ENCODE assay signal across 23 cellular contexts in genomic region chr12:105433804-105434203, GRCh38.
DNase-seq lines count a peak whose midpoint lies in the region; ATAC-seq, FAIRE-seq and TF ChIP-seq lines count a peak whose summit lies in the region.
"Had no signal": no experiment of that assay in that cellular context is flagged by ENCODE, and none has a peak within 500 bp of the region (broad histone marks: within the 10 kb centered on the region; RNA-seq: fewer than 3 reads in every experiment).

No MANE protein-coding gene starts in this region.

- CTCF ChIA-PET in PC-3 (lab: Charles Lee) = interaction anchor here (0.6 kb wide), 1 partner anchor 30 kb away, joined by 3 read pairs; no protein-coding TSS in a partner anchor

- no peak overlapping the region for H3K4me3 Mint-ChIP-seq in activated T-cell treated with anti-CD3 and anti-CD28 coated beads, Interleukin-2, amount 50 U/mL, for 24 hours
- H3K4me3 Mint-ChIP-seq: activated CD4-positive, alpha-beta T cell treated with anti-CD3 and anti-CD28 coated beads, Interleukin-2, amount 10 ng/mL, durations not matched to agents 24 days and 14 days; activated naive CD8-positive, alpha-beta T cell treated with anti-CD3 and anti-CD28 coated beads, Interleukin-2, amount 10 ng/mL, durations not matched to agents 7 days and 5 days; CD4-positive, alpha-beta T cell; H9; mesothelial cell of epicardium; natural killer cell treated with Interleukin-12 subunit alpha and Interleukin-12 subunit beta and Interleukin-15 and Interleukin-18, amount 100 ng/mL, for 72 hours had no signal

- BruUV-seq in PC-3 (replicated peaks; lab: Mats Ljungman, UMichigan) = no TSS peak

- no peak overlapping the region for H3K4me3 ChIP-seq in PC-3 (ENCODE audit: low read length)
- no peak overlapping the region for H3K4me3 ChIP-seq in bronchial epithelial cell (ENCODE audit: low read depth, low read length)
- H3K4me3 ChIP-seq: dorsolateral prefrontal cortex, transverse colon had no signal

- H2AFZ ChIP-seq in PC-3 (ENCODE audit: low read length) = no peak overlapping the region

- H4K20me1 ChIP-seq in PC-3 (ENCODE audit: low read length) = no peaks in the 10 kb centered on the region

- no peaks in the 10 kb centered on the region for H3K9me3 Mint-ChIP-seq in activated T-cell treated with anti-CD3 and anti-CD28 coated beads, Interleukin-2, amount 50 U/mL, for 24 hours
- H3K9me3 Mint-ChIP-seq: activated CD4-positive, alpha-beta T cell treated with anti-CD3 and anti-CD28 coated beads, Interleukin-2, amount 10 ng/mL, durations not matched to agents 24 days and 14 days; CD4-positive, alpha-beta T cell; natural killer cell treated with Interleukin-12 subunit alpha and Interleukin-12 subunit beta and Interleukin-15 and Interleukin-18, amount 100 ng/mL, for 72 hours had no signal

- POLR2A ChIA-PET in PC-3 (lab: Charles Lee; ENCODE audit: unreplicated experiment) = no interaction called here

- H3K79me2 ChIP-seq in PC-3 (ENCODE audit: low read length) = no peaks in the 10 kb centered on the region

- H3K36me3 ChIP-seq in PC-3 (ENCODE audit: low read depth, low read length) (no peaks in the 10 kb centered on the region), bronchial epithelial cell (ENCODE audit: control insufficient read depth, insufficient read depth, low read length) (no peaks in the 10 kb centered on the region)
- H3K36me3 ChIP-seq: transverse colon had no signal

- peak; percentile 38 for ATAC-seq in PC-3
- ATAC-seq: left lobe of liver; natural killer cell treated with Interleukin-12 subunit alpha and Interleukin-12 subunit beta and Interleukin-15 and Interleukin-18, amount 100 ng/mL, for 72 hours; stimulated activated naive CD8-positive, alpha-beta T cell treated with anti-CD3 and anti-CD28 coated beads, Interleukin-15, Interleukin-2, amounts not matched to agents 100 U/mL and 50 U/mL, for 24 hours had no signal

- peak overlapping the region; percentile 33 for H3K27ac ChIP-seq in PC-3 (ENCODE audit: low read length)
- H3K27ac ChIP-seq: dorsolateral prefrontal cortex, transverse colon had no signal

- TF ChIP-seq CTCF in PC-3 (conservative IDR thresholded peaks at IDR 0.05; ENCODE audit: low read depth, low read length) = no peak
- no peak for TF ChIP-seq CTCF in bronchial epithelial cell (IDR thresholded peaks at IDR 0.05; ENCODE audit: insufficient read depth, low read length, severe bottlenecking)

- intact Hi-C loops in PC-3 (cut with micrococcal nuclease) = no loop called here

- no peak for FAIRE-seq in bronchial epithelial cell (lab: Jason Lieb, UNC)
- FAIRE-seq: GM12892 had no signal

- H3K27ac Mint-ChIP-seq in activated T-cell treated with anti-CD3 and anti-CD28 coated beads, Interleukin-2, amount 50 U/mL, for 24 hours = no peak overlapping the region
- H3K27ac Mint-ChIP-seq: activated CD4-positive, alpha-beta T cell treated with anti-CD3 and anti-CD28 coated beads, Interleukin-2, amount 10 ng/mL, durations not matched to agents 24 days and 14 days; activated naive CD8-positive, alpha-beta T cell treated with anti-CD3 and anti-CD28 coated beads, Interleukin-2, amount 10 ng/mL, durations not matched to agents 7 days and 5 days; CD4-positive, alpha-beta T cell; H9; mesothelial cell of epicardium; natural killer cell treated with Interleukin-12 subunit alpha and Interleukin-12 subunit beta and Interleukin-15 and Interleukin-18, amount 100 ng/mL, for 72 hours had no signal

- H3F3A ChIP-seq in PC-3 (ENCODE audit: low read length, unreplicated experiment) = no peaks in the 10 kb centered on the region

- H3K9ac ChIP-seq in PC-3 (ENCODE audit: low read length) = no peak overlapping the region

- H3K4me1 Mint-ChIP-seq in activated T-cell treated with anti-CD3 and anti-CD28 coated beads, Interleukin-2, amount 50 U/mL, for 24 hours (ENCODE audit: low read depth) = no peaks in the 10 kb centered on the region
- H3K4me1 Mint-ChIP-seq: activated CD4-positive, alpha-beta T cell treated with anti-CD3 and anti-CD28 coated beads, Interleukin-2, amount 10 ng/mL, durations not matched to agents 24 days and 14 days; activated naive CD8-positive, alpha-beta T cell treated with anti-CD3 and anti-CD28 coated beads, Interleukin-2, amount 10 ng/mL, durations not matched to agents 7 days and 5 days had no signal

- H3K4me2 ChIP-seq in PC-3 (ENCODE audit: low read length) = peak overlapping the region; percentile 17; the same call in 1 of the 2 replicates

- H3K36me3 Mint-ChIP-seq in activated T-cell treated with anti-CD3 and anti-CD28 coated beads, Interleukin-2, amount 50 U/mL, for 24 hours (ENCODE audit: low read depth) = no peaks in the 10 kb centered on the region
- H3K36me3 Mint-ChIP-seq: activated naive CD8-positive, alpha-beta T cell treated with anti-CD3 and anti-CD28 coated beads, Interleukin-2, amount 10 ng/mL, durations not matched to agents 7 days and 5 days; natural killer cell treated with Interleukin-12 subunit alpha and Interleukin-12 subunit beta and Interleukin-15 and Interleukin-18, amount 100 ng/mL, for 72 hours had no signal

- H3K27me3 Mint-ChIP-seq in activated T-cell treated with anti-CD3 and anti-CD28 coated beads, Interleukin-2, amount 50 U/mL, for 24 hours = peaks cover 25% of the 10 kb centered on the region

- H3K4me1 ChIP-seq in PC-3 (ENCODE audit: insufficient read depth, low read length) = peaks cover 16% of the 10 kb centered on the region
- H3K4me1 ChIP-seq: transverse colon had no signal

- DNase-seq in ELR (ENCODE audit: low read depth) (peak; percentile 93), PC-3 (peak; percentile 88), bronchial epithelial cell (ENCODE audit: low read depth) (peak; percentile 96), kidney tubule cell (ENCODE audit: low spot score) (peak; percentile 82), anterior cingulate cortex (lab: John Stamatoyannopoulos, UW) (no peak), SW480 (ENCODE audit: low spot score) (no peak)
- DNase-seq in activated CD4-positive, alpha-beta T cell treated with anti-CD3 and anti-CD28 coated beads for 1 hour = no peak
- no peak for DNase-seq in activated T-cell treated with anti-CD3 and anti-CD28 coated beads, Interleukin-2, amount 50 U/mL, for 24 hours
- DNase-seq: activated CD4-positive, alpha-beta T cell treated with anti-CD3 and anti-CD28 coated beads, Interleukin-2, amount 10 ng/mL, durations not matched to agents 24 days and 14 days; activated naive CD8-positive, alpha-beta T cell treated with anti-CD3 and anti-CD28 coated beads, Interleukin-2, amount 10 ng/mL, durations not matched to agents 7 days and 5 days; CD4-positive, alpha-beta T cell; central memory CD4-positive, alpha-beta T cell; dorsolateral prefrontal cortex; erythroblast; H9; NCI-H1105 treated with DMSO at 0.1 percent for 48 hours; NCI-H524; stimulated activated naive CD8-positive, alpha-beta T cell treated with anti-CD3 and anti-CD28 coated beads, Interleukin-15, Interleukin-2, amounts not matched to agents 100 U/mL and 50 U/mL, for 24 hours; transverse colon had no signal

- no peaks in the 10 kb centered on the region for H3K27me3 ChIP-seq in PC-3 (ENCODE audit: low read length)
- H3K27me3 ChIP-seq in bronchial epithelial cell (ENCODE audit: control insufficient read depth, insufficient read depth, low read length) = no peaks in the 10 kb centered on the region
- H3K27me3 ChIP-seq: transverse colon had no signal

- peaks cover 5% of the 10 kb centered on the region; the same call in 1 of the 2 replicates for H3K9me2 ChIP-seq in PC-3 (replicated peaks; ENCODE audit: low read length)

- H3K9me3 ChIP-seq in PC-3 (ENCODE audit: low read length) = no peaks in the 10 kb centered on the region
- H3K9me3 ChIP-seq: transverse colon had no signal

Comparison
In these comparisons a context has a peak if more than half of its experiments do, and no peak if none do; other contexts are left out.
1. DNase-seq: peak in ELR (single experiment), PC-3 (single experiment), bronchial epithelial cell (single experiment) and kidney tubule cell (single experiment); none in anterior cingulate cortex (0 of 58), SW480 (single experiment), activated CD4-positive, alpha-beta T cell treated with anti-CD3 and anti-CD28 coated beads for 1 hour (single experiment) and activated T-cell treated with anti-CD3 and anti-CD28 coated beads, Interleukin-2, amount 50 U/mL, for 24 hours (single experiment).